In the genomic region with DNA sequence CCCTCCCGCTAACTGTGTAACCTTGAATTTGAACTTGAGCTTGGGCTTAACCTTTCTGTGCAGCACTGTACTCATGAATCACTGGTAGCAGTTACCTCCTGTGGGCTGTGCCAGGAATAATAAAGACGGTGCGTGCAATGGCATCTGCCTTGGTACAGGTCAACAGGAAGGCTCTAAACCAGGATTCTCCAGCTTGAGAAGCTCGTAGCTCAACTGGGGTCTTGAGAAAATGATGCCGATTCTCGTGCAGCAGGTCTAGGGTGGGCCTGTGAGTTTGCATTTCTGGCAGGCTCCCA, we compare ENCODE assay signal across 18 cellular contexts.
DNase-seq lines count a peak whose midpoint lies in the region; ATAC-seq and TF ChIP-seq lines count a peak whose summit lies in the region.
"Had no signal": no experiment of that assay in that cellular context is flagged by ENCODE, and none has a peak within 500 bp of the region (broad histone marks: within the 10 kb centered on the region; RNA-seq: fewer than 3 reads in every experiment).

No MANE protein-coding gene starts in this region.

- ATAC-seq in IMR-90 (ENCODE audit: low read depth) = no peak
- ATAC-seq in mucosa of descending colon = peak; percentile 25
- ATAC-seq in GM19328 (IDR thresholded peaks at IDR 0.05; ENCODE audit: unreplicated experiment) = no peak
- ATAC-seq: CD8-positive, alpha-beta T cell had no signal

- 0 out of 2 replicates have a peak overlapping the region, but pooled peaks have one; percentile 6 for H3K4ac ChIP-seq in IMR-90 (ENCODE audit: low read depth, low read length)

- H2AFZ ChIP-seq in IMR-90 (replicated peaks; ENCODE audit: low read length, poor library complexity) = peak overlapping the region; percentile 4

- H3K4me3 ChIP-seq in IMR-90 (ENCODE audit: insufficient read depth, low read depth, low read length) (no peak overlapping the region), mucosa of descending colon (no peak overlapping the region)
- H3K4me3 ChIP-seq: esophagus muscularis mucosa, MG63, ovary, SJCRH30 had no signal

- H4K8ac ChIP-seq in IMR-90 (ENCODE audit: low read depth in 2 of 2, low read length in 2 of 2) = no peak overlapping the region

- DNase-seq in Caki2 (ENCODE audit: low read depth) (peak; percentile 47), IMR-90 (no peak), dermis blood vessel endothelial cell (peak; percentile 32), mucosa of descending colon (no peak), NCI-H2107 (lab: John Stamatoyannopoulos, UW) (no peak), hepatic stellate cell (ENCODE audit: low spot score) (no peak), GM19240 (ENCODE audit: insufficient read length, low spot score) (no peak)
- DNase-seq: activated naive CD4-positive, alpha-beta T cell; kidney; MG63; NCI-H2029; NCI-H510A treated with DMSO at 0.1 percent for 48 hours; ovary; SJCRH30; stimulated activated CD4-positive, alpha-beta T cell treated with anti-CD3 and anti-CD28 coated beads, Interleukin-2, amount 100 ng/mL, for 24 hours had no signal

- no peak overlapping the region for H3K23ac ChIP-seq in IMR-90 (ENCODE audit: low read depth, low read length)

- no peak overlapping the region for H2BK120ac ChIP-seq in IMR-90 (ENCODE audit: low read depth, low read length)

- H2BK15ac ChIP-seq in IMR-90 (ENCODE audit: low read depth, low read length) = no peak overlapping the region

- peaks cover 20% of the 10 kb centered on the region for H3K9me1 ChIP-seq in IMR-90 (ENCODE audit: insufficient read depth, low read length)

- H3K56ac ChIP-seq in IMR-90 (ENCODE audit: extremely low read depth, insufficient read depth, low read length) = no peak overlapping the region

- H2BK20ac ChIP-seq in IMR-90 (ENCODE audit: low read depth, low read length) = no peak overlapping the region

- in situ Hi-C loops in Caki2 (cut with HindIII; ENCODE audit: low pct_unique_long_range_greater_than_20kb, low sequenced_read_pairs) = no loop called here
- in situ Hi-C loops in IMR-90 (cut with MboI; ENCODE audit: low sequenced_read_pairs) = no loop called here

- no TSS peak for BruUV-seq in IMR-90 (replicated peaks; lab: Mats Ljungman, UMichigan)

- no peak for TF ChIP-seq POLR2A in IMR-90 (IDR thresholded peaks at IDR 0.05; ENCODE audit: low read depth, low read length)

- H2AK5ac ChIP-seq in IMR-90 (ENCODE audit: low read depth, low read length) = no peak overlapping the region

- no peaks in the 10 kb centered on the region for H4K20me1 ChIP-seq in IMR-90 (ENCODE audit: insufficient read depth, low read length)

- H3K79me1 ChIP-seq in IMR-90 (ENCODE audit: low read depth in 1 of 2, low read length in 2 of 2) = peaks cover 5 to 33% of the 10 kb centered on the region in 2 experiments; a peak in 3 of 4 replicates

- H4K5ac ChIP-seq in IMR-90 (ENCODE audit: low read depth, low read length) = no peak overlapping the region

- no peaks in the 10 kb centered on the region for H3K27me3 ChIP-seq in IMR-90 (ENCODE audit: control insufficient read depth, insufficient read depth, low read length)
- H3K27me3 ChIP-seq: esophagus muscularis mucosa, MG63, ovary had no signal

- CTCF ChIA-PET in IMR-90 (lab: Yijun Ruan, JAX) = no interaction called here

- H3K4me2 ChIP-seq in IMR-90 (ENCODE audit: low read depth, low read length) = no peak overlapping the region

- H2AK9ac ChIP-seq in IMR-90 (replicated peaks; ENCODE audit: low read depth, low read length, poor library complexity) = no peak overlapping the region

- H3K4me1 ChIP-seq in IMR-90 (ENCODE audit: control insufficient read depth, insufficient read depth, low read length) (peaks cover 43% of the 10 kb centered on the region), mucosa of descending colon (ENCODE audit: low read depth) (peaks cover 17% of the 10 kb centered on the region)

- WGBS in IMR-90 (ENCODE audit: extremely low coverage in 2 of 2, insufficient read length in 1 of 2), 2 experiments = 100% methylated on average over 2 of the region's 6 CpGs; no CpG with 5 or more reads in 1 of the 2 experiments

- H2BK5ac ChIP-seq in IMR-90 (ENCODE audit: low read depth, low read length, poor library complexity, severe bottlenecking) = no peak overlapping the region

- intact Hi-C loops in IMR-90 (cut with micrococcal nuclease) = no loop called here
- intact Hi-C loops in mucosa of descending colon (cut with DNase I, micrococcal nuclease) = no loop called here

- H3K9me3 ChIP-seq in IMR-90 (ENCODE audit: control insufficient read depth, insufficient read depth, low read length) = no peaks in the 10 kb centered on the region
- no peaks in the 10 kb centered on the region for H3K9me3 ChIP-seq in mucosa of descending colon
- H3K9me3 ChIP-seq: esophagus muscularis mucosa, MG63, ovary, SJCRH30 had no signal

- no peak overlapping the region for H4K91ac ChIP-seq in IMR-90 (ENCODE audit: insufficient read depth, low read depth, low read length)

- POLR2A ChIA-PET in IMR-90 (lab: Charles Lee; ENCODE audit: unreplicated experiment) = no interaction called here

- H3K14ac ChIP-seq in IMR-90 (replicated peaks; ENCODE audit: low read depth, low read length) = no peak overlapping the region

- no peak for TF ChIP-seq CTCF in IMR-90 (conservative IDR thresholded peaks at IDR 0.05; ENCODE audit: low read depth, low read length)
- TF ChIP-seq CTCF in mucosa of descending colon (IDR thresholded peaks at IDR 0.05) = no peak

- no peak overlapping the region for H3K9ac ChIP-seq in IMR-90 (ENCODE audit: low read depth, low read length)

- H3K27ac ChIP-seq in IMR-90 (ENCODE audit: insufficient read depth, low read length) = no peak overlapping the region
- H3K27ac ChIP-seq: SJCRH30 had no signal

- no peak overlapping the region for H3K18ac ChIP-seq in IMR-90 (ENCODE audit: low read depth, low read length)

- dilution Hi-C loops in IMR-90 (cut with HindIII; ENCODE audit: low sequenced_read_pairs, unreplicated experiment) = no loop called here

- TF ChIP-seq RAD21 in IMR-90 (IDR thresholded peaks at IDR 0.05; ENCODE audit: low read length) = no peak

- H3K36me3 ChIP-seq in IMR-90 (ENCODE audit: control insufficient read depth, insufficient read depth, low read length) = no peaks in the 10 kb centered on the region
- no peaks in the 10 kb centered on the region for H3K36me3 ChIP-seq in mucosa of descending colon (ENCODE audit: low read depth)
- H3K36me3 ChIP-seq: esophagus muscularis mucosa, MG63, ovary, SJCRH30 had no signal

TF ChIP-seq in IMR-90, 13 proteins besides CTCF, POLR2A, EP300 and RAD21:
- no peak for TF ChIP-seq NFE2L2 (IDR thresholded peaks at IDR 0.05; ENCODE audit: low read depth, low read length)
- TF ChIP-seq RCOR1 (IDR thresholded peaks at IDR 0.05; ENCODE audit: insufficient replicate concordance, low read length) = no peak
- no peak for TF ChIP-seq SMC3 (IDR thresholded peaks at IDR 0.05; ENCODE audit: low read depth, low read length)
- no peak for TF ChIP-seq MXI1 (IDR thresholded peaks at IDR 0.05; ENCODE audit: borderline replicate concordance, low read depth, low read length)
- TF ChIP-seq FOS (IDR thresholded peaks at IDR 0.05; ENCODE audit: low read depth, low read length) = no peak
- TF ChIP-seq CHD1 (IDR thresholded peaks at IDR 0.05; ENCODE audit: low read depth, low read length) = no peak
TF ChIP-seq in IMR-90: peak in this region for 0.

Comparison
In these comparisons a context has a peak if more than half of its experiments do, and no peak if none do; other contexts are left out.
1. DNase-seq: peak in Caki2 (single experiment) and dermis blood vessel endothelial cell (single experiment); none in IMR-90 (single experiment), mucosa of descending colon (0 of 3), NCI-H2107 (single experiment), hepatic stellate cell (single experiment) and GM19240 (single experiment).